ENCODE assay signal across 25 cellular contexts in the genomic region with DNA sequence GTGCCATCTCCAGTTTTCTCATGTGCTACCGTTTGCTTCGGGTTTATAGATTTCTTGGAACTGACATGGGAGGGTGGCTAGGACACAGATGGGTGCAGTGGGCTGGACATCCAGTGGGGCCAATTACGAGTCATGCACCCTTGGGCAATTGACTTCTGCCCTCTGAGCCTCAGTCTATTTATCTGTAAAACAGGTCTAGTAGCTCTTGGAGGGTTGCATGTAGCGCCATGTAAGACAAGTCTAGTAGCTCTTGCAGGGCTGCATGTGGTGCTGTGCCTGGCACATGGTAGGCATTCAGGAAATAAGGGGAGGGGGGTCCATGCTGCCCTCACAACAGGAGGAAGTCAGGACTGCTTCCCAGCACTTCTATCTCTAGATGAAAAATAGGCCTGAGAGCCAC. TPM values are rescaled to one million over a fixed set of nuclear protein-coding genes. Genes with fewer than 3 reads are reported as not detected.
DNase-seq lines count a peak whose midpoint lies in the region; ATAC-seq and TF ChIP-seq lines count a peak whose summit lies in the region.
"Had no signal": no experiment of that assay in that cellular context is flagged by ENCODE, and none has a peak within 500 bp of the region (broad histone marks: within the 10 kb centered on the region; RNA-seq: fewer than 3 reads in every experiment).

No MANE protein-coding gene starts in this region.

- no peak overlapping the region for H3K4me2 ChIP-seq in mesenchymal stem cell (ENCODE audit: low read length, poor library complexity, severe bottlenecking)
- H3K4me2 ChIP-seq: SK-N-SH had no signal

- H3K79me1 ChIP-seq in mesenchymal stem cell (replicated peaks; ENCODE audit: low read length, poor library complexity, severe bottlenecking): peaks cover 62% of the 10 kb centered on the region

- H3K27me3 ChIP-seq in RWPE2 (ENCODE audit: insufficient read depth, poor library complexity, severe bottlenecking): no peaks in the 10 kb centered on the region
- H3K27me3 ChIP-seq in thoracic aorta (replicated peaks; ENCODE audit: insufficient read depth): no peaks in the 10 kb centered on the region
- H3K27me3 ChIP-seq in mesenchymal stem cell (ENCODE audit: control insufficient read depth in 1 of 2, insufficient read depth in 1 of 2, low read length in 2 of 2): peaks cover 0 to 28% of the 10 kb centered on the region in 2 experiments
- no peaks in the 10 kb centered on the region for H3K27me3 ChIP-seq in right atrium auricular region
- H3K27me3 ChIP-seq: colonic mucosa, ovary, uterus had no signal

- H3K36me3 ChIP-seq in RWPE2 (ENCODE audit: low read depth): peaks cover 57% of the 10 kb centered on the region
- H3K36me3 ChIP-seq in thoracic aorta: no peaks in the 10 kb centered on the region
- H3K36me3 ChIP-seq in mesenchymal stem cell (ENCODE audit: control insufficient read depth in 1 of 2, insufficient read depth in 2 of 2, low read depth in 1 of 2, low read length in 2 of 2): peaks cover 0 to 11% of the 10 kb centered on the region in 2 experiments
- H3K36me3 ChIP-seq in right atrium auricular region: no peaks in the 10 kb centered on the region
- H3K36me3 ChIP-seq: colonic mucosa, ovary, uterus had no signal

- H3K9me3 ChIP-seq in RWPE2 (ENCODE audit: severe bottlenecking): no peaks in the 10 kb centered on the region
- H3K9me3 ChIP-seq in thoracic aorta: no peaks in the 10 kb centered on the region
- no peaks in the 10 kb centered on the region for H3K9me3 ChIP-seq in mesenchymal stem cell (ENCODE audit: control insufficient read depth, low read length)
- H3K9me3 ChIP-seq in right atrium auricular region: no peaks in the 10 kb centered on the region
- H3K9me3 ChIP-seq: colonic mucosa, ovary, SK-N-SH, uterus had no signal

- H3K4ac ChIP-seq in mesenchymal stem cell (ENCODE audit: low read depth in 1 of 2, low read length in 2 of 2): no peak overlapping the region

- H3K9ac ChIP-seq in mesenchymal stem cell (ENCODE audit: low read length): no peak overlapping the region
- H3K9ac ChIP-seq: GM23248, SK-N-SH had no signal

- no peak overlapping the region for H4K91ac ChIP-seq in mesenchymal stem cell (ENCODE audit: low read length)

- no peak overlapping the region for H2BK15ac ChIP-seq in mesenchymal stem cell (ENCODE audit: low read depth, poor library complexity, severe bottlenecking)

- H2BK5ac ChIP-seq in mesenchymal stem cell (ENCODE audit: low read depth, low read length, poor library complexity, severe bottlenecking): no peak overlapping the region

- H2BK12ac ChIP-seq in mesenchymal stem cell (ENCODE audit: low read length in 2 of 2): no peak overlapping the region

- H3K18ac ChIP-seq in mesenchymal stem cell (ENCODE audit: low read depth in 1 of 2, low read length in 2 of 2): no peak overlapping the region

- no peak overlapping the region for H2BK120ac ChIP-seq in mesenchymal stem cell (ENCODE audit: low read depth, low read length)

- WGBS in mesenchymal stem cell: 84% methylated on average over 4 of the region's 4 CpGs

- peaks cover 91% of the 10 kb centered on the region for H3K4me1 ChIP-seq in RWPE2 (ENCODE audit: insufficient read depth, poor library complexity, severe bottlenecking)
- peaks cover 62 to 100% of the 10 kb centered on the region in 2 donors for H3K4me1 ChIP-seq in thoracic aorta (ENCODE audit: control insufficient read depth in 1 of 2, low read depth in 2 of 2)
- peaks cover 48% of the 10 kb centered on the region for H3K4me1 ChIP-seq in mesenchymal stem cell (ENCODE audit: control insufficient read depth, insufficient read depth, low read depth, low read length)
- H3K4me1 ChIP-seq in right atrium auricular region: peaks cover 0 to 78% of the 10 kb centered on the region in 2 donors

- TF ChIP-seq CTCF in C4-2B (conservative IDR thresholded peaks at IDR 0.05): no peak
- no peak for TF ChIP-seq CTCF in RWPE2 (IDR thresholded peaks at IDR 0.05; ENCODE audit: poor library complexity, severe bottlenecking)
- no peak for TF ChIP-seq CTCF in thoracic aorta (IDR thresholded peaks at IDR 0.05)
- TF ChIP-seq CTCF in right atrium auricular region (IDR thresholded peaks at IDR 0.05): no peak

- DNase-seq in RWPE2 (ENCODE audit: low spot score): no peak
- DNase-seq in epithelial cell of prostate (ENCODE audit: low read depth, low spot score): no peak
- DNase-seq in thoracic aorta (ENCODE audit: low spot score): no peak
- no peak for DNase-seq in mesenchymal stem cell
- DNase-seq in stimulated activated naive CD4-positive, alpha-beta T cell (lab: John Stamatoyannopoulos, UW): no peak
- DNase-seq in GF-D8 (lab: John Stamatoyannopoulos, UW): no peak
- DNase-seq in right atrium auricular region (ENCODE audit: low spot score): no peak
- DNase-seq: activated naive CD4-positive, alpha-beta T cell treated with anti-CD3 and anti-CD28 coated beads, Interleukin-2, amount 50 U/mL, for 16 hours; amniotic stem cell; colonic mucosa; effector CD4-positive, alpha-beta T cell; GM23248; HFFc6; left cardiac atrium; NCI-H1694; NCI-H446; NCI-H774; ovary; retina; SK-N-SH; small intestine; stimulated activated naive CD4-positive, alpha-beta T cell treated with Interleukin-2 at 50 U/mL for 16 hours; uterus had no signal

- no peak overlapping the region for H3K23ac ChIP-seq in mesenchymal stem cell (ENCODE audit: low read length in 2 of 2)

- H3K27ac ChIP-seq in C4-2B (peak overlapping the region; percentile 53), RWPE2 (ENCODE audit: poor library complexity, severe bottlenecking) (peak overlapping the region; percentile 100), epithelial cell of prostate (peak overlapping the region; percentile 99), thoracic aorta (peak overlapping the region; percentile 22 to 55), mesenchymal stem cell (ENCODE audit: low read length, poor library complexity, severe bottlenecking) (no peak overlapping the region), right atrium auricular region (no peak overlapping the region)
- H3K27ac ChIP-seq: GM23248, ovary, uterus had no signal

- H4K8ac ChIP-seq in mesenchymal stem cell (ENCODE audit: low read length): no peak overlapping the region

- H2AK5ac ChIP-seq in mesenchymal stem cell (ENCODE audit: low read length, severe bottlenecking): no peak overlapping the region

- ATAC-seq in RWPE2 (ENCODE audit: low read depth) (no peak), thoracic aorta (ENCODE audit: insufficient number of reproducible peaks, low FRiP score, low read depth) (no peak)
- ATAC-seq: activated T-helper 17 cell treated with anti-CD3 and anti-CD28 coated beads, Interleukin-2, amount 50 U/mL, for 72 hours; left cardiac atrium had no signal

- H3K4me3 ChIP-seq in RWPE2 (ENCODE audit: severe bottlenecking): no peak overlapping the region
- H3K4me3 ChIP-seq in thoracic aorta: no peak overlapping the region
- H3K4me3 ChIP-seq in mesenchymal stem cell (ENCODE audit: insufficient read depth in 1 of 2, low read depth in 1 of 2, low read length in 2 of 2): no peak overlapping the region
- no peak overlapping the region for H3K4me3 ChIP-seq in right atrium auricular region
- H3K4me3 ChIP-seq: colonic mucosa, GM23248, ovary, uterus had no signal

- H2AFZ ChIP-seq in mesenchymal stem cell (ENCODE audit: low read depth, low read length): no peak overlapping the region
- H2AFZ ChIP-seq: GM23248 had no signal

- H3K14ac ChIP-seq in mesenchymal stem cell (ENCODE audit: low read length in 2 of 2): no peak overlapping the region

RNA-seq across cellular contexts. Expression of a gene that starts 15.3 kb away (rescaled TPM):
- 100 to 1,000 TPM in 1 of 2 donors, 10 to 100 TPM in 1; 68.4 to 104 TPM for total RNA-seq in thoracic aorta
- 6.5 TPM for polyA plus RNA-seq in mesenchymal stem cell (2013, experiment 1 of 2)
- polyA plus RNA-seq in mesenchymal stem cell (2013, experiment 2 of 2): 5.8 TPM
- 10 to 100 TPM; 12.5 to 16.7 TPM for total RNA-seq in right atrium auricular region

Comparison
In these comparisons a context has a peak if more than half of its experiments do, and no peak if none do; other contexts are left out.
1. H3K27ac ChIP-seq: peak in C4-2B (single experiment), RWPE2 (single experiment), epithelial cell of prostate (single experiment) and thoracic aorta (2 of 2); none in mesenchymal stem cell (single experiment) and right atrium auricular region (0 of 2).